ENCODE assay signal across 8 cellular contexts in genomic region chr11:65611758-65612603, GRCh38. TPM values are rescaled to one million over a fixed set of nuclear protein-coding genes. Genes with fewer than 3 reads are reported as not detected.
A peak's percentile ranks its signal among the peaks of the same experiment; 100 is the strongest.
DNase-seq lines count a peak whose midpoint lies in the region; ATAC-seq and TF ChIP-seq lines count a peak whose summit lies in the region.

No MANE protein-coding gene starts in this region.

- CTCF ChIA-PET in CD8-positive, alpha-beta T cell (lab: Charles Lee): interaction anchor here (0.7 to 6.6 kb wide), 7 partner anchors 14 to 72 kb away, joined by 3 to 34 read pairs (median 4); partner anchors contain the start of genes EHBP1L1 and KCNK7
- CTCF ChIA-PET in RWPE1 (lab: Yijun Ruan, JAX): interaction anchor here (0.6 kb wide), 2 partner anchors 45 to 86 kb away, joined by 3 to 4 read pairs; no protein-coding TSS in a partner anchor

- peak overlapping the region; percentile 35 for H3K27ac ChIP-seq in CD8-positive, alpha-beta T cell (ENCODE audit: low read depth, low read length)
- H3K27ac ChIP-seq in RWPE1 (peak overlapping the region; percentile 93), esophagus (ENCODE audit: low read depth in 2 of 2, low read length in 1 of 2) (peak overlapping the region; percentile 14 to 62)

- intact Hi-C loops in CD8-positive, alpha-beta T cell (cut with DNase I, micrococcal nuclease): loop anchor here in 1 of 2 experiments (10.0 kb wide), 2 partner anchors 687 to 703 kb away; partner anchors contain the start of genes CD248 and PPP2R5B
- intact Hi-C loops in lower leg skin (cut with DNase I; ENCODE audit: low total_unique reads): loop anchor here (5.0 kb wide), 1 partner anchor 35 kb away; the partner anchor contains the start of gene EHBP1L1

- H3K4me1 ChIP-seq in CD8-positive, alpha-beta T cell (ENCODE audit: insufficient read depth, low read length): peaks cover 43% of the 10 kb centered on the region
- peaks cover 18 to 33% of the 10 kb centered on the region in 2 donors for H3K4me1 ChIP-seq in esophagus (ENCODE audit: control insufficient read depth in 2 of 2, insufficient read depth in 2 of 2, low read length in 1 of 2)

- no peak for ATAC-seq in CD8-positive, alpha-beta T cell
- no peak for ATAC-seq in HG03045 (IDR thresholded peaks at IDR 0.05; ENCODE audit: unreplicated experiment)

- H3K36me3 Mint-ChIP-seq in CD8-positive, alpha-beta T cell: peaks cover 52% of the 10 kb centered on the region

- H3K36me3 ChIP-seq in CD8-positive, alpha-beta T cell (ENCODE audit: insufficient read depth, low read length): peaks cover 10% of the 10 kb centered on the region
- H3K36me3 ChIP-seq in esophagus (ENCODE audit: control insufficient read depth in 2 of 2, insufficient read depth in 2 of 2, low read length in 1 of 2): peaks cover 3 to 8% of the 10 kb centered on the region in 2 donors

- H3K9me3 Mint-ChIP-seq in CD8-positive, alpha-beta T cell: no peaks in the 10 kb centered on the region

- no peak for TF ChIP-seq CTCF in CD8-positive, alpha-beta T cell (IDR thresholded peaks at IDR 0.05)
- TF ChIP-seq CTCF in RWPE1 (conservative IDR thresholded peaks at IDR 0.05; ENCODE audit: low read depth) (no peak), lower leg skin (IDR thresholded peaks at IDR 0.05) (no peak)

- no peaks in the 10 kb centered on the region for H3K27me3 ChIP-seq in CD8-positive, alpha-beta T cell (ENCODE audit: insufficient read depth, low read length)
- no peaks in the 10 kb centered on the region for H3K27me3 ChIP-seq in esophagus (ENCODE audit: control insufficient read depth in 1 of 2, insufficient read depth in 2 of 2, low read length in 2 of 2)

- POLR2A ChIA-PET in CD8-positive, alpha-beta T cell (lab: Charles Lee): interaction anchor here (1.1 to 3.6 kb wide), 3 partner anchors 12 to 112 kb away, joined by 3 to 38 read pairs (median 5); partner anchors contain the start of genes FAM89B and ZNRD2
- POLR2A ChIA-PET in RWPE1 (lab: Yijun Ruan, JAX; ENCODE audit: low non-redundant PET): interaction anchor here (1.1 kb wide), 1 partner anchor 72 kb away, joined by 4 read pairs; no protein-coding TSS in a partner anchor

- peaks cover 51% of the 10 kb centered on the region for H3K4me1 Mint-ChIP-seq in CD8-positive, alpha-beta T cell (ENCODE audit: low read depth)

- no peaks in the 10 kb centered on the region for H3K27me3 Mint-ChIP-seq in CD8-positive, alpha-beta T cell (ENCODE audit: low read depth)

- WGBS in esophagus, 2 donors: 66 to 72% methylated on average over 12 of the region's 12 CpGs
- 70 to 76% methylated on average over 12 of the region's 12 CpGs for WGBS in lower leg skin, 2 donors

- peak overlapping the region; percentile 92 for H3K27ac Mint-ChIP-seq in CD8-positive, alpha-beta T cell

- H3K4me3 ChIP-seq in CD8-positive, alpha-beta T cell (ENCODE audit: low read depth, low read length): peak overlapping the region; percentile 78
- H3K4me3 ChIP-seq in esophagus (ENCODE audit: low read depth in 1 of 2, low read length in 2 of 2) (peak overlapping the region in 1 of 2 donors; percentile 7), lower leg skin (ENCODE audit: low read depth, poor library complexity, severe bottlenecking) (no peak overlapping the region)

- DNase-seq in CD8-positive, alpha-beta T cell: no peak
- DNase-seq in RWPE1 (ENCODE audit: low spot score) (no peak), pons (ENCODE audit: low spot score) (peak; percentile 37), NCI-H2029 treated with DMSO at 0.1 percent for 48 hours (lab: John Stamatoyannopoulos, UW) (no peak), islet precursor cell (no peak), lower leg skin (ENCODE audit: low spot score in 2 of 2) (no peak)

- H3K4me3 Mint-ChIP-seq in CD8-positive, alpha-beta T cell: peak overlapping the region; percentile 95

- H3K9me3 ChIP-seq in CD8-positive, alpha-beta T cell (ENCODE audit: low read length): no peaks in the 10 kb centered on the region
- H3K9me3 ChIP-seq in esophagus (ENCODE audit: control insufficient read depth in 2 of 2, insufficient read depth in 1 of 2, low read depth in 1 of 2, low read length in 1 of 2): no peaks in the 10 kb centered on the region

- TF ChIP-seq POLR2A in lower leg skin (IDR thresholded peaks at IDR 0.05): no peak

RNA-seq across cellular contexts. Expression of gene MAP3K11, which starts 2.0 kb away (rescaled TPM):
- total RNA-seq in CD8-positive, alpha-beta T cell: 10 to 100 TPM; 56.6 to 65.7 TPM
- 10 to 100 TPM; 25.7 to 35.2 TPM for polyA plus RNA-seq in esophagus
- 10 to 100 TPM; 31.6 to 40.0 (median 39.1) TPM for total RNA-seq in lower leg skin

RNA-seq across cellular contexts. Expression of gene PCNX3, which starts 3.6 kb away (rescaled TPM):
- 10 to 100 TPM; 52.7 to 56.4 TPM for total RNA-seq in CD8-positive, alpha-beta T cell
- 10 to 100 TPM; 15.0 to 16.1 TPM for polyA plus RNA-seq in esophagus
- 10 to 100 TPM; 24.1 to 44.1 (median 34.4) TPM for total RNA-seq in lower leg skin

RNA-seq across cellular contexts. Expression of gene KCNK7, which starts 16.4 kb away (rescaled TPM):
- 10 to 100 TPM in 1 of 2 experiments, 1 to 10 TPM in 1; 9.1 to 11.1 TPM for total RNA-seq in CD8-positive, alpha-beta T cell
- 10 to 100 TPM; 18.4 to 19.8 TPM for polyA plus RNA-seq in esophagus
- total RNA-seq in lower leg skin: 100 to 1,000 TPM; 168 to 197 (median 184) TPM

RNA-seq across cellular contexts. Expression of gene SIPA1, which starts 25.9 kb away (rescaled TPM):
- 100 to 1,000 TPM; 397 to 405 TPM for total RNA-seq in CD8-positive, alpha-beta T cell
- 10 to 100 TPM; 22.8 to 32.5 TPM for polyA plus RNA-seq in esophagus
- total RNA-seq in lower leg skin: 10 to 100 TPM; 25.3 to 34.4 (median 28.6) TPM

RNA-seq across cellular contexts. Expression of gene EHBP1L1, which starts 36.1 kb away (rescaled TPM):
- total RNA-seq in CD8-positive, alpha-beta T cell: 10 to 100 TPM; 64.7 to 65.1 TPM
- polyA plus RNA-seq in esophagus: 10 to 100 TPM; 54.4 to 61.6 TPM
- 10 to 100 TPM; 40.5 to 71.0 (median 57.3) TPM for total RNA-seq in lower leg skin

Comparison
In these comparisons a context has a peak if more than half of its experiments do, and no peak if none do; other contexts are left out.
1. H3K27ac ChIP-seq: peak in every context shown above with its lines; median percentile 93 in RWPE1; 38 in esophagus; 35 in CD8-positive, alpha-beta T cell.
2. RNA of gene KCNK7, which starts 16.4 kb away (total RNA-seq): 168 to 197 TPM in lower leg skin; 9.1 to 11.1 TPM in CD8-positive, alpha-beta T cell; every median in the first group is over 10 times any median in the second.